Comparison of ENCODE assay signal across 1 cellular context in the genomic region with DNA sequence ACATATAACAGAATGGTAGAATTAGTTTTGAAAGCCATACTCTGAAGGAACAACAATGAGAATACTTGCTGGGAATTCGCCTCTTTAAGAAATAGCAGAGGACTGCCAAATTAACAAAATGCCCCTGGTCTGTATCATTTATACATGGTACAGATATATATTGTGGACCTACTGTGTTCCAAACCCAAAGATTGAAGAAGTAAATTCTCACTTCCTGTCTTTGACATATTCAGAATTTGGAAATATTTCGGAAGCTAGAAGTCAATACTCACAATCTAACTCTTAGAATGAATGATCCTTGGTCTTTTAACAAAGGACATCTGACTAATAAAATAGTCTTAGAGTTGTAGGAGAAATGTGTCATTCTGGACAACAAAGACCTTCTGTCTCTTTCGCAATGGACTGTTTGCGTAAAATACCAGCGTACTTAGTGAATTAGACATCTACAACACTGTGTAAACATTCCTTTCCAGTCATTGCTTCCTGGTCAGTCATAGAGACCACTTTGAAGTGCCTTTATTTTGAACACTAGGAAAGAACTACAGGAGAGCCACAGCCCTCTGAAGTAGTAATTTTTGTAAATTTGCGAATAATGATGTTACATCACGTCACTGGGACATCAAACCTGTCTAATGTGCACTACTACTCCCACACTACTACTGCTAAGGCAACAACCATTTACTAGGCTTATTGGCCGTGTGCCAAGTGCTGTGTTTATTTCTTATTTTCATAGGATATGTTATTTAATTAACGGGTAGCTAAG.
TF ChIP-seq lines count a peak whose summit lies in the region.

No MANE protein-coding gene starts in this region.

TF ChIP-seq in IMR-90, 13 proteins besides CTCF, POLR2A, EP300 and RAD21 (continued from another document):
- TF ChIP-seq, protein P1, sequence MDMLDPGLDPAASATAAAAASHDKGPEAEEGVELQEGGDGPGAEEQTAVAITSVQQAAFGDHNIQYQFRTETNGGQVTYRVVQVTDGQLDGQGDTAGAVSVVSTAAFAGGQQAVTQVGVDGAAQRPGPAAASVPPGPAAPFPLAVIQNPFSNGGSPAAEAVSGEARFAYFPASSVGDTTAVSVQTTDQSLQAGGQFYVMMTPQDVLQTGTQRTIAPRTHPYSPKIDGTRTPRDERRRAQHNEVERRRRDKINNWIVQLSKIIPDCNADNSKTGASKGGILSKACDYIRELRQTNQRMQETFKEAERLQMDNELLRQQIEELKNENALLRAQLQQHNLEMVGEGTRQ (IDR thresholded peaks at IDR 0.05; ENCODE audit: low read depth, low read length), result no peak
- TF ChIP-seq MAZ (IDR thresholded peaks at IDR 0.05; ENCODE audit: borderline replicate concordance, low read depth, low read length), result no peak
- TF ChIP-seq BHLHE40 (IDR thresholded peaks at IDR 0.05; ENCODE audit: low read depth, low read length), result 0 out of 2 replicates have a peak, but pooled peaks have one; percentile 1
TF ChIP-seq in IMR-90: peak in this region for 4.
